Comparison of ENCODE assay signal across 9 cellular contexts in genomic region chr20:63893999-63894357, GRCh38. TPM values are rescaled to one million over a fixed set of nuclear protein-coding genes. Genes with fewer than 3 reads are reported as not detected.
DNase-seq lines count a peak whose midpoint lies in the region; ATAC-seq, FAIRE-seq and TF ChIP-seq lines count a peak whose summit lies in the region.
"Had no signal": no experiment of that assay in that cellular context is flagged by ENCODE, and none has a peak within 500 bp of the region (broad histone marks: within the 10 kb centered on the region; RNA-seq: fewer than 3 reads in every experiment).

No MANE protein-coding gene starts in this region.

- H3K4me1 ChIP-seq in astrocyte (ENCODE audit: insufficient read depth, low read length) (peaks cover 10% of the 10 kb centered on the region), thyroid gland (peaks cover 36 to 37% of the 10 kb centered on the region in 2 donors)

- H3K9me3 Mint-ChIP-seq in activated T-cell treated with anti-CD3 and anti-CD28 coated beads, Interleukin-2, amount 50 U/mL, for 24 hours, result no peaks in the 10 kb centered on the region
- no peaks in the 10 kb centered on the region for H3K9me3 Mint-ChIP-seq in astrocyte (ENCODE audit: unreplicated experiment)

- intact Hi-C loops in thyroid gland (cut with DNase I), result no loop called here

- no peak for ATAC-seq in omental fat pad (ENCODE audit: low FRiP score)

- no peak for DNase-seq in activated T-cell treated with anti-CD3 and anti-CD28 coated beads, Interleukin-2, amount 50 U/mL, for 24 hours
- DNase-seq in activated T-cell treated with anti-CD3 and anti-CD28 coated beads, Interleukin-2, amount 50 U/mL, for 48 hours, result no peak
- DNase-seq in astrocyte (ENCODE audit: low read depth) (no peak), left kidney (ENCODE audit: low read depth, low spot score) (peak; percentile 26), thyroid gland (no peak), omental fat pad (ENCODE audit: low spot score) (no peak), NCI-H2107 (lab: John Stamatoyannopoulos, UW) (no peak), NCI-H510A treated with DMSO at 0.1 percent for 48 hours (lab: John Stamatoyannopoulos, UW) (no peak)

- peak overlapping the region; percentile 85 for H3K4me2 ChIP-seq in astrocyte (ENCODE audit: low read length)

- peaks cover 34% of the 10 kb centered on the region for H3K4me1 Mint-ChIP-seq in activated T-cell treated with anti-CD3 and anti-CD28 coated beads, Interleukin-2, amount 50 U/mL, for 24 hours (ENCODE audit: low read depth)
- H3K4me1 Mint-ChIP-seq in astrocyte (ENCODE audit: low read depth, unreplicated experiment), result peaks cover 14% of the 10 kb centered on the region

- H3K9me3 ChIP-seq in astrocyte (ENCODE audit: insufficient read depth, low read depth, low read length) (no peaks in the 10 kb centered on the region), thyroid gland (no peaks in the 10 kb centered on the region)
- H3K9me3 ChIP-seq: SJSA1 had no signal

- 31 to 38% methylated on average over 6 of the region's 6 CpGs for WGBS in thyroid gland, 2 donors

- peaks cover 61% of the 10 kb centered on the region for H4K20me1 ChIP-seq in astrocyte (ENCODE audit: insufficient read depth, low read length)

- no peak for TF ChIP-seq POLR2A in thyroid gland (IDR thresholded peaks at IDR 0.05)

- FAIRE-seq in astrocyte (lab: Jason Lieb, UNC), result no peak

- H3K4me3 Mint-ChIP-seq in activated T-cell treated with anti-CD3 and anti-CD28 coated beads, Interleukin-2, amount 50 U/mL, for 24 hours, result peak overlapping the region; percentile 75
- peak overlapping the region; percentile 87 for H3K4me3 Mint-ChIP-seq in astrocyte (ENCODE audit: unreplicated experiment)

- no peaks in the 10 kb centered on the region for H3K27me3 Mint-ChIP-seq in activated T-cell treated with anti-CD3 and anti-CD28 coated beads, Interleukin-2, amount 50 U/mL, for 24 hours
- no peaks in the 10 kb centered on the region for H3K27me3 Mint-ChIP-seq in astrocyte (ENCODE audit: low read depth, unreplicated experiment)

- TF ChIP-seq CTCF in astrocyte (IDR thresholded peaks at IDR 0.05; ENCODE audit: insufficient read depth, low read depth, low read length) (no peak), thyroid gland (IDR thresholded peaks at IDR 0.05) (no peak), omental fat pad (IDR thresholded peaks at IDR 0.05) (no peak)

- H2AFZ ChIP-seq in astrocyte (ENCODE audit: low read depth, low read length), result no peak overlapping the region

- H3K9ac ChIP-seq in astrocyte (ENCODE audit: low read length), result peak overlapping the region; percentile 52

- H3K4me3 ChIP-seq in astrocyte (ENCODE audit: insufficient read depth, low read depth, low read length) (no peak overlapping the region), thyroid gland (replicated peaks in 1 of 3) (peak overlapping the region in 1 of 3 donors; percentile 44)

- H3K27ac Mint-ChIP-seq in activated T-cell treated with anti-CD3 and anti-CD28 coated beads, Interleukin-2, amount 50 U/mL, for 24 hours, result peak overlapping the region; percentile 56
- H3K27ac Mint-ChIP-seq in astrocyte (ENCODE audit: unreplicated experiment), result peak overlapping the region; percentile 54

- peaks cover 62% of the 10 kb centered on the region for H3K36me3 Mint-ChIP-seq in activated T-cell treated with anti-CD3 and anti-CD28 coated beads, Interleukin-2, amount 50 U/mL, for 24 hours (ENCODE audit: low read depth)
- peaks cover 2% of the 10 kb centered on the region for H3K36me3 Mint-ChIP-seq in astrocyte (ENCODE audit: low read depth, unreplicated experiment)

- H3K27me3 ChIP-seq in astrocyte (ENCODE audit: insufficient read depth, low read length) (no peaks in the 10 kb centered on the region), thyroid gland (no peaks in the 10 kb centered on the region)
- H3K27me3 ChIP-seq: SJSA1 had no signal

- H3K27ac ChIP-seq in astrocyte (ENCODE audit: low read depth, low read length) (no peak overlapping the region), thyroid gland (peak overlapping the region in 2 of 3 donors; percentile 31 to 35)
- H3K27ac ChIP-seq: SJSA1 had no signal

- H3K79me2 ChIP-seq in astrocyte (ENCODE audit: insufficient read depth, low read length), result peaks cover 36% of the 10 kb centered on the region

- peaks cover 20% of the 10 kb centered on the region for H3K36me3 ChIP-seq in astrocyte (ENCODE audit: insufficient read depth, low read length)
- H3K36me3 ChIP-seq in thyroid gland, result peaks cover 9 to 26% of the 10 kb centered on the region in 2 donors

RNA-seq across cellular contexts. Expression of gene DNAJC5, which starts 0.9 kb away (rescaled TPM):
- total RNA-seq in astrocyte, result 64.6 and 65.6 TPM in 2 replicates
- 10 to 100 TPM; 38.4 to 87.4 (median 75.1) TPM for total RNA-seq in thyroid gland
- 10 to 100 TPM; 29.9 to 56.3 (median 45.4) TPM for total RNA-seq in omental fat pad

RNA-seq across cellular contexts. Expression of gene TPD52L2, which starts 28.9 kb away (rescaled TPM):
- total RNA-seq in astrocyte (145 TPM in 2 replicates), thyroid gland (10 to 100 TPM; 69.4 to 93.3 (median 89.6) TPM), omental fat pad (100 to 1,000 TPM; 102 to 131 (median 113) TPM)

RNA-seq across cellular contexts. Expression of gene ABHD16B, which starts 32.7 kb away (rescaled TPM):
- total RNA-seq in astrocyte, result not detected in 2 replicates
- not detected for total RNA-seq in thyroid gland
- not detected for total RNA-seq in omental fat pad
- total RNA-seq: SJSA1 had no signal
